Comparison of ENCODE assay signal across 22 cellular contexts in the genomic region with DNA sequence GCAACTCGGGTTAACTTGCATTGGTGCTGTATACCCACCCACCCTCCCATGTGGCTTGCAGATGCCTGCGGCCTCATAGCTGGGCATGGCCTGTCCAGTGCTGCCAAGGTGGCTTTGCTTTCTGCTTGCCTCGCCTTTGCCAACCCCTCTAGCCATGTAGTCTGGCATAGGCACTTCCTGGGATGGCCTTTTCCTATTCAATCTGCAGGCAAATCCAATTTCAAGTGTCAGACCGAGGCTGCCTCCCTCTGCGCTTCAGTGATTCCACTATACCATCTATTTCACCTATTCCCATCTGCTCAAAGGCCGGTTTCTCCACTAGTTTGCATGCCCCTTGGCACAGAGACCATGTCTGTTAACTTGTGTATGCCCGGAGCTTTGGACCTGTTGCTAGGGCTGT. TPM values are rescaled to one million over a fixed set of nuclear protein-coding genes. Genes with fewer than 3 reads are reported as not detected.
DNase-seq lines count a peak whose midpoint lies in the region; ATAC-seq and TF ChIP-seq lines count a peak whose summit lies in the region.
"Had no signal": no experiment of that assay in that cellular context is flagged by ENCODE, and none has a peak within 500 bp of the region (broad histone marks: within the 10 kb centered on the region; RNA-seq: fewer than 3 reads in every experiment).

No MANE protein-coding gene starts in this region.

- no peak overlapping the region for H3K4me3 Mint-ChIP-seq in endodermal cell

- peaks cover 6% of the 10 kb centered on the region for H3K27me3 ChIP-seq in endodermal cell (ENCODE audit: control insufficient read depth, insufficient read depth, low read length, poor library complexity, severe bottlenecking)
- H3K27me3 ChIP-seq: Peyer's patch, SJSA1 had no signal

- peaks cover 18% of the 10 kb centered on the region for H3K27me3 Mint-ChIP-seq in endodermal cell (ENCODE audit: insufficient read depth)

- H3K4me1 Mint-ChIP-seq in endodermal cell: peaks cover 1% of the 10 kb centered on the region

- H3K36me3 Mint-ChIP-seq in endodermal cell (ENCODE audit: low read depth): no peaks in the 10 kb centered on the region

- H3K4me1 ChIP-seq in endodermal cell (ENCODE audit: control insufficient read depth, insufficient read depth, low read length): no peaks in the 10 kb centered on the region
- H3K4me1 ChIP-seq: Caco-2 had no signal

- 92 to 95% methylated on average over 2 to 7 of the region's 7 CpGs for WGBS in endodermal cell (ENCODE audit: insufficient coverage in 1 of 2, insufficient read length in 1 of 2), 2 experiments

- no peak overlapping the region for H3K4me3 ChIP-seq in endodermal cell (ENCODE audit: low read length)
- H3K4me3 ChIP-seq: BLaER1 treated with 17β-estradiol and CSF1 and Interleukin-3, amounts not matched to agents 10 nM and 100 nM; Peyer's patch; SJSA1 had no signal

- H3K9ac ChIP-seq in endodermal cell (ENCODE audit: extremely low read depth, low read length, poor library complexity, severe bottlenecking): no peak overlapping the region
- H3K9ac ChIP-seq: BLaER1 treated with 17β-estradiol and CSF1 and Interleukin-3, amounts not matched to agents 10 nM and 100 nM had no signal

- peaks cover 8% of the 10 kb centered on the region for H3K9me3 Mint-ChIP-seq in endodermal cell

- H3K36me3 ChIP-seq in endodermal cell (ENCODE audit: control insufficient read depth, insufficient read depth, low read length): no peaks in the 10 kb centered on the region
- H3K36me3 ChIP-seq: BLaER1 treated with 17β-estradiol and CSF1 and Interleukin-3, amounts not matched to agents 10 nM and 100 nM; Peyer's patch had no signal

- DNase-seq in DMS79 treated with DMSO at 0.1 percent for 48 hours (lab: John Stamatoyannopoulos, UW) (peak; percentile 37), DMS79 (lab: John Stamatoyannopoulos, UW) (no peak), NCI-H2196 treated with DMSO at 0.1 percent for 48 hours (lab: John Stamatoyannopoulos, UW; ENCODE audit: unreplicated experiment) (peak; percentile 19), NCI-H69 (lab: John Stamatoyannopoulos, UW) (peak; percentile 75), medulla oblongata (ENCODE audit: extremely low spot score) (peak; percentile 24), endodermal cell (no peak), sciatic nerve (ENCODE audit: low spot score) (no peak), left colon (no peak)
- DNase-seq: 8988T; Caco-2; CD4-positive, alpha-beta memory T cell; GF-D8; GOT3; HCEC 1CT; KG1; NCI-H1105 treated with DMSO at 0.1 percent for 48 hours; NCI-H2227 treated with DMSO at 0.1 percent for 48 hours; Peyer's patch had no signal

- ATAC-seq in sciatic nerve (no peak), left colon (no peak)

- H3K9me3 ChIP-seq in endodermal cell (ENCODE audit: control insufficient read depth, low read length): peaks cover 8% of the 10 kb centered on the region
- H3K9me3 ChIP-seq: Caco-2, Peyer's patch, SJSA1 had no signal

- no peak overlapping the region for H3K27ac ChIP-seq in endodermal cell (ENCODE audit: low read depth, low read length)
- H3K27ac ChIP-seq: BLaER1 treated with 17β-estradiol and CSF1 and Interleukin-3, amounts not matched to agents 10 nM and 100 nM; HL-60; Peyer's patch; SJSA1 had no signal

- H3K27ac Mint-ChIP-seq in endodermal cell: no peak overlapping the region

- intact Hi-C loops in sciatic nerve (cut with DNase I) (no loop called here), left colon (cut with DNase I, micrococcal nuclease) (loop anchor here in 1 of 2 donors (10.0 kb wide), 1 partner anchor 81 kb away; no protein-coding TSS in a partner anchor)

- no peak for TF ChIP-seq CTCF in endodermal cell (conservative IDR thresholded peaks at IDR 0.05)

RNA-seq across cellular contexts. Expression of a gene that starts 3.7 kb away (rescaled TPM):
- total RNA-seq in endodermal cell (10 to 100 TPM; 17.3 to 23.1 TPM), sciatic nerve (27.3 TPM), left colon (10 to 100 TPM; 15.1 to 15.2 TPM)
- polyA plus RNA-seq in endodermal cell (2013, experiment 1 of 2): 14.0 TPM
- polyA plus RNA-seq in endodermal cell (2013, experiment 2 of 2): 14.4 TPM

RNA-seq across cellular contexts. Expression of a gene that starts 57.2 kb away (rescaled TPM):
- total RNA-seq in endodermal cell: under 1 TPM; 0.24 to 0.49 TPM
- 0.11 TPM for polyA plus RNA-seq in endodermal cell (2013, experiment 1 of 2)
- 0.46 TPM for polyA plus RNA-seq in endodermal cell (2013, experiment 2 of 2)
- total RNA-seq in sciatic nerve: not detected
- under 1 TPM; 0.28 to 0.43 TPM for total RNA-seq in left colon
- total RNA-seq: HT1080, SJSA1 had no signal

Comparison
In these comparisons a context has a peak if more than half of its experiments do, and no peak if none do; other contexts are left out.
1. DNase-seq: peak in DMS79 treated with DMSO at 0.1 percent for 48 hours (single experiment), NCI-H2196 treated with DMSO at 0.1 percent for 48 hours (single experiment), NCI-H69 (single experiment) and medulla oblongata (single experiment); none in DMS79 (single experiment), endodermal cell (single experiment), sciatic nerve (single experiment) and left colon (0 of 2).